ENCODE assay signal across 19 cellular contexts in genomic region chr5:67409342-67409741, GRCh38.
"Had no signal": no experiment of that assay in that cellular context is flagged by ENCODE, and none has a peak within 500 bp of the region (broad histone marks: within the 10 kb centered on the region; RNA-seq: fewer than 3 reads in every experiment).

No MANE protein-coding gene starts in this region.

- H3K4me1 ChIP-seq: body of pancreas, suprapubic skin, upper lobe of left lung had no signal

- H3K27me3 ChIP-seq: body of pancreas, foreskin keratinocyte, suprapubic skin, upper lobe of left lung had no signal

- H3K4me3 ChIP-seq: body of pancreas, coronary artery, suprapubic skin, upper lobe of left lung had no signal

- ATAC-seq: activated CD4-positive, CD25-positive, alpha-beta regulatory T cell treated with anti-CD3 and anti-CD28 coated beads, Interleukin-2, amount 50 U/mL, for 24 hours; body of pancreas; foreskin keratinocyte; left lobe of liver; natural killer cell treated with Interleukin-12 subunit alpha and Interleukin-12 subunit beta and Interleukin-15 and Interleukin-18, amount 100 ng/mL, for 72 hours; sciatic nerve; stimulated activated naive CD8-positive, alpha-beta T cell treated with anti-CD3 and anti-CD28 coated beads, Interleukin-15, Interleukin-2, amounts not matched to agents 100 U/mL and 50 U/mL, for 24 hours had no signal

- H3K36me3 ChIP-seq: suprapubic skin, upper lobe of left lung had no signal

- H3K27ac ChIP-seq: body of pancreas, coronary artery, foreskin keratinocyte, suprapubic skin, upper lobe of left lung had no signal

- FAIRE-seq: endothelial cell of umbilical vein, TTC549 had no signal

- DNase-seq: activated naive CD4-positive, alpha-beta T cell treated with anti-CD3 and anti-CD28 coated beads, Interleukin-2, amount 50 U/mL, for 16 hours; body of pancreas; central memory CD4-positive, alpha-beta T cell; effector CD4-positive, alpha-beta T cell; foreskin keratinocyte; head of caudate nucleus; mammary epithelial cell; occipital lobe; stimulated activated CD4-positive, alpha-beta T cell treated with anti-CD3 and anti-CD28 coated beads, Interleukin-2, amount 100 ng/mL, for 24 hours; stimulated activated naive CD8-positive, alpha-beta T cell treated with anti-CD3 and anti-CD28 coated beads, Interleukin-15, Interleukin-2, amounts not matched to agents 100 U/mL and 50 U/mL, for 24 hours; upper lobe of left lung had no signal

- H3K9me3 ChIP-seq: body of pancreas, suprapubic skin, upper lobe of left lung had no signal
